Comparison of ENCODE assay signal across 8 cellular contexts in genomic region chr1:156599811-156600210, GRCh38. TPM values are rescaled to one million over a fixed set of nuclear protein-coding genes. Genes with fewer than 3 reads are reported as not detected.
DNase-seq lines count a peak whose midpoint lies in the region; ATAC-seq and TF ChIP-seq lines count a peak whose summit lies in the region.
"Had no signal": no experiment of that assay in that cellular context is flagged by ENCODE, and none has a peak within 500 bp of the region (broad histone marks: within the 10 kb centered on the region; RNA-seq: fewer than 3 reads in every experiment).

No MANE protein-coding gene starts in this region.

- 98% methylated on average over 3 of the region's 3 CpGs for WGBS in HUES64
- WGBS in prostate gland, result 52% methylated on average over 3 of the region's 3 CpGs

- POLR2A ChIA-PET in naive thymus-derived CD8-positive, alpha-beta T cell (lab: Charles Lee), result interaction anchor here (0.8 to 3.4 kb wide), 8 partner anchors 8 to 316 kb away, joined by 3 to 28 read pairs (median 4); partner anchors contain the start of genes MEF2D, NAXE and TMEM79

- peak; percentile 30 to 75 for ATAC-seq in naive thymus-derived CD8-positive, alpha-beta T cell
- ATAC-seq in GM18858 (IDR thresholded peaks at IDR 0.05; ENCODE audit: unreplicated experiment), result no peak

- H3K36me3 ChIP-seq in HUES64 (ENCODE audit: insufficient read depth, low read length), result peaks cover 54% of the 10 kb centered on the region
- H3K36me3 ChIP-seq in prostate gland, result no peaks in the 10 kb centered on the region

- H3K4me3 ChIP-seq in HUES64 (ENCODE audit: low read length), result peak overlapping the region; percentile 96; the same call in 1 of the 2 replicates
- no peak overlapping the region for H3K4me3 ChIP-seq in coronary artery
- no peak overlapping the region for H3K4me3 ChIP-seq in prostate gland

- intact Hi-C loops in prostate gland (cut with DNase I), result no loop called here

- DNase-seq in naive thymus-derived CD8-positive, alpha-beta T cell, result peak in 1 of 10 donors; percentile 29
- DNase-seq in coronary artery (ENCODE audit: low spot score) (no peak), prostate gland (ENCODE audit: low spot score) (no peak)
- DNase-seq: activated CD4-positive, alpha-beta T cell treated with anti-CD3 and anti-CD28 coated beads, Interleukin-2, amount 50 U/mL, for 4 hours had no signal

- TF ChIP-seq POLR2A in prostate gland (IDR thresholded peaks at IDR 0.05), result no peak

- TF ChIP-seq CTCF in GM12873 (IDR thresholded peaks at IDR 0.05; ENCODE audit: insufficient read depth, low read depth, low read length, missing control alignments) (peak; percentile 38), VCaP (conservative IDR thresholded peaks at IDR 0.05) (peak; percentile 30), coronary artery (IDR thresholded peaks at IDR 0.05) (no peak), prostate gland (IDR thresholded peaks at IDR 0.05) (no peak)

- H3K4me1 ChIP-seq in HUES64 (ENCODE audit: insufficient read depth, low read length) (0 out of 2 replicates have a peak, but pooled peaks cover 3% of the 10 kb centered on the region), prostate gland (replicated peaks) (no peaks in the 10 kb centered on the region)

- H3K4me3 Mint-ChIP-seq in naive thymus-derived CD8-positive, alpha-beta T cell, result peak overlapping the region in 8 of 10 donors; percentile 82 to 100 (median 98)

- H3K9ac ChIP-seq in HUES64 (ENCODE audit: low read depth, low read length), result no peak overlapping the region

- no peaks in the 10 kb centered on the region for H3K9me3 Mint-ChIP-seq in naive thymus-derived CD8-positive, alpha-beta T cell

- H3K9me3 ChIP-seq in HUES64 (ENCODE audit: insufficient read depth, low read depth, low read length) (no peaks in the 10 kb centered on the region), prostate gland (no peaks in the 10 kb centered on the region)

- peak overlapping the region in 9 of 10 donors; percentile 8 to 100 (median 91) for H3K27ac Mint-ChIP-seq in naive thymus-derived CD8-positive, alpha-beta T cell

- H3K27me3 Mint-ChIP-seq in naive thymus-derived CD8-positive, alpha-beta T cell, result no peaks in the 10 kb centered on the region

- no peak overlapping the region for H3K27ac ChIP-seq in HUES64 (ENCODE audit: low read depth, low read length)
- H3K27ac ChIP-seq in VCaP, result no peak overlapping the region
- H3K27ac ChIP-seq in coronary artery, result no peak overlapping the region
- H3K27ac ChIP-seq in prostate gland, result no peak overlapping the region

- H3K4me1 Mint-ChIP-seq in naive thymus-derived CD8-positive, alpha-beta T cell, result peaks cover 25 to 45% (median 40%) of the 10 kb centered on the region in 4 donors

- H3K27me3 ChIP-seq in HUES64 (ENCODE audit: insufficient read depth, low read length) (no peaks in the 10 kb centered on the region), prostate gland (replicated peaks; ENCODE audit: insufficient read depth) (no peaks in the 10 kb centered on the region)

- peaks cover 2 to 42% (median 7%) of the 10 kb centered on the region in 3 donors for H3K36me3 Mint-ChIP-seq in naive thymus-derived CD8-positive, alpha-beta T cell

RNA-seq across cellular contexts. Expression of gene GPATCH4, which starts 1.5 kb away (rescaled TPM):
- 49.9 TPM for polyA plus RNA-seq in HUES64 (2013, experiment 1 of 2)
- 44.9 TPM for polyA plus RNA-seq in HUES64 (2013, experiment 2 of 2)
- 10 to 100 TPM; 44.2 to 45.1 TPM for total RNA-seq in naive thymus-derived CD8-positive, alpha-beta T cell
- polyA plus RNA-seq in naive thymus-derived CD8-positive, alpha-beta T cell, result 10 to 100 TPM; 27.3 to 70.4 (median 42.0) TPM
- total RNA-seq in prostate gland, result 10 to 100 TPM; 20.9 to 27.5 TPM

RNA-seq across cellular contexts. Expression of gene NAXE, which starts 8.2 kb away (rescaled TPM):
- polyA plus RNA-seq in HUES64 (2013, experiment 1 of 2), result 64.0 TPM
- polyA plus RNA-seq in HUES64 (2013, experiment 2 of 2), result 68.0 TPM
- total RNA-seq in naive thymus-derived CD8-positive, alpha-beta T cell, result 10 to 100 TPM; 39.7 to 42.1 TPM
- 100 to 1,000 TPM in 2 of 3 donors, 10 to 100 TPM in 1; 85.6 to 124 (median 103) TPM for polyA plus RNA-seq in naive thymus-derived CD8-positive, alpha-beta T cell
- total RNA-seq in prostate gland, result 100 to 1,000 TPM; 118 to 188 TPM

RNA-seq across cellular contexts. Expression of gene HAPLN2, which starts 19.4 kb away (rescaled TPM):
- not detected for polyA plus RNA-seq in HUES64 (2013, experiment 1 of 2)
- 0.19 TPM for polyA plus RNA-seq in HUES64 (2013, experiment 2 of 2)
- total RNA-seq in naive thymus-derived CD8-positive, alpha-beta T cell, result under 1 TPM; 0.39 to 0.58 TPM
- not detected for polyA plus RNA-seq in naive thymus-derived CD8-positive, alpha-beta T cell
- 10 to 100 TPM in 1 of 2 donors, 1 to 10 TPM in 1; 6.1 to 10.2 TPM for total RNA-seq in prostate gland

RNA-seq across cellular contexts. Expression of gene TTC24, which starts 20.3 kb away (rescaled TPM):
- not detected for polyA plus RNA-seq in HUES64 (2013, experiment 1 of 2)
- not detected for polyA plus RNA-seq in HUES64 (2013, experiment 2 of 2)
- total RNA-seq in naive thymus-derived CD8-positive, alpha-beta T cell, result 10 to 100 TPM; 41.3 to 44.3 TPM
- polyA plus RNA-seq in naive thymus-derived CD8-positive, alpha-beta T cell, result 1 to 10 TPM; 3.8 to 6.7 (median 6.7) TPM
- not detected for total RNA-seq in prostate gland

RNA-seq across cellular contexts. Expression of gene IQGAP3, which starts 27.4 kb away (rescaled TPM):
- 13.1 TPM for polyA plus RNA-seq in HUES64 (2013, experiment 1 of 2)
- 14.0 TPM for polyA plus RNA-seq in HUES64 (2013, experiment 2 of 2)
- under 1 TPM in 1 of 2 experiments, not detected in 1; 0.08 TPM for total RNA-seq in naive thymus-derived CD8-positive, alpha-beta T cell
- polyA plus RNA-seq in naive thymus-derived CD8-positive, alpha-beta T cell, result not detected
- 1 to 10 TPM; 1.5 to 3.0 TPM for total RNA-seq in prostate gland

Comparison
In these comparisons a context has a peak if more than half of its experiments do, and no peak if none do; other contexts are left out.
1. CTCF ChIP-seq: peak in GM12873 (single experiment) and VCaP (single experiment); none in coronary artery (single experiment) and prostate gland (0 of 4).
2. RNA of gene HAPLN2, which starts 19.4 kb away (total RNA-seq): 6.1 to 10.2 TPM in prostate gland; 0.39 to 0.58 TPM in naive thymus-derived CD8-positive, alpha-beta T cell; every median in the first group is over 4 times any median in the second.